ENCODE assay signal across 27 cellular contexts in genomic region chr15:25600751-25601150, GRCh38.
"Had no signal": no experiment of that assay in that cellular context is flagged by ENCODE, and none has a peak within 500 bp of the region (broad histone marks: within the 10 kb centered on the region; RNA-seq: fewer than 3 reads in every experiment).

No MANE protein-coding gene starts in this region.

- DNase-seq: colonic mucosa; effector CD8-positive, alpha-beta T cell; endodermal cell; head of caudate nucleus; kidney; natural killer cell; occipital lobe; ovary; posterior cingulate gyrus; psoas muscle; right cardiac atrium; sigmoid colon; spleen; stimulated activated CD4-positive, alpha-beta T cell treated with anti-CD3 and anti-CD28 coated beads, Interleukin-2, amount 100 ng/mL, for 48 hours; stimulated activated naive B cell treated with anti-CD40 and anti-IgM and Interleukin-4, amounts not matched to agents 10 μg/mL and 1 μg/mL and 100 μg/mL, for 72 hours; upper lobe of right lung; uterus had no signal

- H3K27me3 ChIP-seq: colonic mucosa, esophagus muscularis mucosa, ovary, sigmoid colon, spleen, tibial nerve, upper lobe of right lung, uterus had no signal

- H3K36me3 ChIP-seq: colonic mucosa, esophagus muscularis mucosa, ovary, sigmoid colon, spleen, thoracic aorta, tibial nerve, upper lobe of right lung, uterus had no signal

- H3K4me1 Mint-ChIP-seq: endodermal cell; memory B cell; natural killer cell; stimulated activated naive B cell treated with anti-CD40 and anti-IgM and Interleukin-4, amounts not matched to agents 10 μg/mL and 1 μg/mL and 100 μg/mL, for 72 hours had no signal

- H3K27ac ChIP-seq: colonic mucosa, epithelial cell of prostate, esophagus muscularis mucosa, ovary, psoas muscle, sigmoid colon, skin epidermis, spleen, thoracic aorta, tibial nerve, upper lobe of right lung, uterus had no signal

- H3K9me3 ChIP-seq: colonic mucosa, esophagus muscularis mucosa, ovary, psoas muscle, sigmoid colon, thoracic aorta, upper lobe of right lung, uterus had no signal

- H3K27me3 Mint-ChIP-seq: dendritic cell treated with granulocyte-macrophage colony-stimulating factor and Interleukin-4, amounts not matched to agents 40 ng/mL and 50 ng/mL, for 4 days; memory B cell; stimulated activated naive B cell treated with anti-CD40 and anti-IgM and Interleukin-4, amounts not matched to agents 10 μg/mL and 1 μg/mL and 100 μg/mL, for 72 hours had no signal

- H3K36me3 Mint-ChIP-seq: memory B cell, natural killer cell had no signal

- H3K4me3 ChIP-seq: colonic mucosa, esophagus muscularis mucosa, lung, ovary, psoas muscle, sigmoid colon, skin epidermis, spleen, thoracic aorta, tibial nerve, upper lobe of right lung, uterus had no signal

- H3K27ac Mint-ChIP-seq: dendritic cell treated with granulocyte-macrophage colony-stimulating factor and Interleukin-4, amounts not matched to agents 40 ng/mL and 50 ng/mL, for 4 days; endodermal cell; memory B cell; natural killer cell; stimulated activated naive B cell treated with anti-CD40 and anti-IgM and Interleukin-4, amounts not matched to agents 10 μg/mL and 1 μg/mL and 100 μg/mL, for 72 hours; stimulated activated naive CD8-positive, alpha-beta T cell treated with anti-CD3 and anti-CD28 coated beads, Interleukin-15, Interleukin-2, amounts not matched to agents 100 ng/mL and 50 ng/mL, for 24 hours had no signal

- ATAC-seq: left lobe of liver; natural killer cell; psoas muscle; right cardiac atrium; stimulated activated naive B cell treated with anti-CD40 and anti-IgM and Interleukin-4, amounts not matched to agents 10 μg/mL and 1 μg/mL and 100 μg/mL, for 72 hours; upper lobe of right lung had no signal

- H3K4me3 Mint-ChIP-seq: dendritic cell treated with granulocyte-macrophage colony-stimulating factor and Interleukin-4, amounts not matched to agents 40 ng/mL and 50 ng/mL, for 4 days; endodermal cell; memory B cell; natural killer cell; stimulated activated naive B cell treated with anti-CD40 and anti-IgM and Interleukin-4, amounts not matched to agents 10 μg/mL and 1 μg/mL and 100 μg/mL, for 72 hours; stimulated activated naive CD8-positive, alpha-beta T cell treated with anti-CD3 and anti-CD28 coated beads, Interleukin-15, Interleukin-2, amounts not matched to agents 100 ng/mL and 50 ng/mL, for 24 hours had no signal

- H3K9me3 Mint-ChIP-seq: endodermal cell had no signal
